Comparison of ENCODE assay signal across 20 cellular contexts in the genomic region with DNA sequence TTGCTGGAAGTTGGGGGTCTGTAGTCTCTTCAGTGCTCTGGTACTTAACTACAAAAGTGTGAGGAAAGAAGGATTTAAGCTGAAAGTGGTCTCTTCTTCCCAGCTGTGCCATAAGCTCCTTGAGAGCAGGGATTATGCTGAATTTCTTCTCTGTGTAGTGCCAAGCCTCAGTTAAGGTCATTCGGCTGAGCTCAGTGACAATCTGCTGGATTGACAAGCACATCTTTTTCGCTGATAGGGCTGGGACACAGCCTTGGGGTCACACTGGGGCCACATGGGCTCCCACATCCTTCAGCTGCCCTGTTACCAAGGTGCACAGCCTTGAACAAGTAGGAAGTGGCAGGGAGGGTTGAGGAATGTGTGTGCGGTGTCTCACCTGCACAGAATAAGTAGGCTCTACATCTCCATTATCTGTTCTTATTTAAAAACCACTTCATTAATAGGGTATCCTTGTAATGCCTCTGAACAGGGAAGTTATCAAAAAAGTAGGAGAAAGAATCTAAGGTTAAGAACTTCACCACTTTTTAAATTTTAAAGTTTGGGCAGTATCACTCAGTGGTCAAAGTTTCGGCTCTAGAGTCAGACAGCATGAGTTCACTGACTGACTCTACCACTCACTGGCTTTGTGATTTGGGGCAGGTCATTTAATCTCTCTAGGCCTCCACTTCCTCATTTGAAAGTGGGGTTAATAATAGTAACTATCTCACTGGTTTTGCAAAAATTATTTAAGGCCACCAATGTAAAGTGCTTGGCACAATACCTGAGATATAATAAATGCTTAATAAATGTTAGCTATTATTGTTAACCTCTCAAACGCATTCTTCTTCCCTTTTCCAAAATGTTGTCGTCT.
"Had no signal": no experiment of that assay in that cellular context is flagged by ENCODE, and none has a peak within 500 bp of the region (broad histone marks: within the 10 kb centered on the region; RNA-seq: fewer than 3 reads in every experiment).

No MANE protein-coding gene starts in this region.

- DNase-seq: activated naive CD4-positive, alpha-beta T cell treated with anti-CD3 and anti-CD28 coated beads for 36 hours; activated naive CD8-positive, alpha-beta T cell treated with anti-CD3 and anti-CD28 coated beads, Interleukin-2, amount 50 U/mL, for 24 hours; activated T-cell treated with anti-CD3 and anti-CD28 coated beads for 4 hours; aorta; cortex of kidney; effector CD8-positive, alpha-beta T cell; foreskin keratinocyte; glutamatergic neuron; left ventricle myocardium inferior; mesenchymal stem cell; natural killer cell; nucleus accumbens; stimulated activated CD4-positive, alpha-beta T cell treated with anti-CD3 and anti-CD28 coated beads, Interleukin-15, amount 100 ng/mL, for 24 hours; stimulated activated CD4-positive, alpha-beta T cell treated with anti-CD3 and anti-CD28 coated beads, Interleukin-4, amount 100 ng/mL, for 1 hour; stimulated activated naive CD8-positive, alpha-beta T cell treated with anti-CD3 and anti-CD28 coated beads, Interleukin-15, Interleukin-2, amounts not matched to agents 100 U/mL and 50 U/mL, for 24 hours had no signal

- H3K27ac Mint-ChIP-seq: activated naive CD4-positive, alpha-beta T cell treated with anti-CD3 and anti-CD28 coated beads for 36 hours; activated naive CD8-positive, alpha-beta T cell treated with anti-CD3 and anti-CD28 coated beads, Interleukin-2, amount 50 U/mL, for 24 hours; activated T-helper 2 cell treated with anti-CD3 and anti-CD28 coated beads, Interferon-gamma antibody, Interleukin-2, Interleukin-4, amounts not matched to agents 10 μg/mL and 5 μg/mL and 100 μg/mL, durations not matched to agents 14 hours and 24 hours and 36 hours; progenitor cell of endocrine pancreas; type B pancreatic cell had no signal

- H3K9me3 ChIP-seq: right atrium auricular region had no signal

- H3K36me3 ChIP-seq: left ventricle myocardium inferior, right atrium auricular region had no signal

- H3K4me3 Mint-ChIP-seq: activated naive CD4-positive, alpha-beta T cell treated with anti-CD3 and anti-CD28 coated beads for 36 hours; activated naive CD8-positive, alpha-beta T cell treated with anti-CD3 and anti-CD28 coated beads, Interleukin-2, amount 50 U/mL, for 24 hours; natural killer cell; type B pancreatic cell had no signal

- H3K4me3 ChIP-seq: left ventricle myocardium inferior, right atrium auricular region, skin epidermis had no signal

- H3K9me3 Mint-ChIP-seq: activated naive CD4-positive, alpha-beta T cell treated with anti-CD3 and anti-CD28 coated beads for 36 hours; activated naive CD8-positive, alpha-beta T cell treated with anti-CD3 and anti-CD28 coated beads, Interleukin-2, amount 50 U/mL, for 24 hours; natural killer cell; type B pancreatic cell had no signal

- H3K27me3 Mint-ChIP-seq: activated naive CD8-positive, alpha-beta T cell treated with anti-CD3 and anti-CD28 coated beads, Interleukin-2, amount 50 U/mL, for 24 hours; progenitor cell of endocrine pancreas; type B pancreatic cell had no signal

- H3K4me1 ChIP-seq: foreskin keratinocyte had no signal

- H3K36me3 Mint-ChIP-seq: natural killer cell had no signal

- H3K27ac ChIP-seq: foreskin keratinocyte, left ventricle myocardium inferior, right atrium auricular region, skin epidermis had no signal

- H3K27me3 ChIP-seq: foreskin keratinocyte, right atrium auricular region had no signal
